1 cellular context compared by ENCODE assay signal in genomic region chr15:90234519-90234988, GRCh38.
TF ChIP-seq lines count a peak whose summit lies in the region.

No MANE protein-coding gene starts in this region.

TF ChIP-seq in HepG2, 621 proteins besides CTCF, POLR2A, EP300 and RAD21:
- TF ChIP-seq HIC2 (CRISPR knock-in tag; IDR thresholded peaks at IDR 0.05; ENCODE audit: low read depth) (no peak), NR2F6 (IDR thresholded peaks at IDR 0.05) (no peak), NR2F6 (CRISPR knock-in tag; IDR thresholded peaks at IDR 0.05) (no peak), EEA1 (CRISPR knock-in tag; IDR thresholded peaks at IDR 0.05; ENCODE audit: borderline replicate concordance) (no peak), ATF1 (CRISPR knock-in tag; IDR thresholded peaks at IDR 0.05) (no peak), FOXJ3 (CRISPR knock-in tag; IDR thresholded peaks at IDR 0.05; ENCODE audit: borderline replicate concordance) (no peak), ZNF180 (CRISPR knock-in tag; IDR thresholded peaks at IDR 0.05; ENCODE audit: borderline replicate concordance, low read depth) (no peak), CEBPB (IDR thresholded peaks at IDR 0.05; ENCODE audit: borderline replicate concordance, low read depth, low read length) (peak; percentile 70), ZBTB21 (CRISPR knock-in tag; IDR thresholded peaks at IDR 0.05) (no peak), ATF4 (CRISPR knock-in tag; IDR thresholded peaks at IDR 0.05) (0 out of 4 replicates have a peak, but pooled peaks of 1 of the 2 experiments have one; percentile 15), ZBTB46 (CRISPR knock-in tag; IDR thresholded peaks at IDR 0.05; ENCODE audit: borderline replicate concordance) (no peak), ZKSCAN1 (IDR thresholded peaks at IDR 0.05; ENCODE audit: low read length) (0 out of 2 replicates have a peak, but pooled peaks have one; percentile 20), ZNF337 (CRISPR knock-in tag; IDR thresholded peaks at IDR 0.05; ENCODE audit: borderline replicate concordance, low read depth) (no peak), IRF2 (CRISPR knock-in tag; IDR thresholded peaks at IDR 0.05) (0 out of 2 replicates have a peak, but pooled peaks have one; percentile 9), ZNF362 (CRISPR knock-in tag; IDR thresholded peaks at IDR 0.05; ENCODE audit: borderline replicate concordance) (no peak), ELF3 (CRISPR knock-in tag; IDR thresholded peaks at IDR 0.05) (0 out of 2 replicates have a peak, but pooled peaks have one; percentile 3), NFATC3 (CRISPR knock-in tag; IDR thresholded peaks at IDR 0.05) (no peak), ZNF253 (CRISPR knock-in tag; IDR thresholded peaks at IDR 0.05; ENCODE audit: borderline replicate concordance) (no peak), MLX (CRISPR knock-in tag; IDR thresholded peaks at IDR 0.05) (no peak), ZNF205 (CRISPR knock-in tag; IDR thresholded peaks at IDR 0.05) (no peak), BCL3 (CRISPR knock-in tag; IDR thresholded peaks at IDR 0.05) (no peak), ZNF777 (CRISPR knock-in tag; IDR thresholded peaks at IDR 0.05) (no peak), FLYWCH1 (CRISPR knock-in tag; IDR thresholded peaks at IDR 0.05) (no peak), ZNF546 (CRISPR knock-in tag; conservative IDR thresholded peaks at IDR 0.05) (no peak), ZNF557 (CRISPR knock-in tag; IDR thresholded peaks at IDR 0.05) (no peak), CCAR2 (optimal IDR thresholded peaks at IDR 0.05; ENCODE audit: low read depth, low read length) (no peak), EZH2 (conservative IDR thresholded peaks at IDR 0.05; ENCODE audit: low read depth, low read length) (no peak), TOE1 (CRISPR knock-in tag; IDR thresholded peaks at IDR 0.05) (no peak), CEBPG (CRISPR knock-in tag; IDR thresholded peaks at IDR 0.05) (peak; percentile 57), TGIF2 (CRISPR knock-in tag; IDR thresholded peaks at IDR 0.05) (0 out of 2 replicates have a peak, but pooled peaks have one; percentile 48)
